ENCODE assay signal across 1 cellular context in genomic region chr1:186664217-186664616, GRCh38. TPM values are rescaled to one million over a fixed set of nuclear protein-coding genes. Genes with fewer than 3 reads are reported as not detected.
"Had no signal": no experiment of that assay in that cellular context is flagged by ENCODE, and none has a peak within 500 bp of the region (broad histone marks: within the 10 kb centered on the region; RNA-seq: fewer than 3 reads in every experiment).

No MANE protein-coding gene starts in this region.

RNA-seq across cellular contexts. Expression of gene PTGS2, which starts 16.0 kb away (rescaled TPM):
- total RNA-seq: G401 had no signal
